In the genomic region with DNA sequence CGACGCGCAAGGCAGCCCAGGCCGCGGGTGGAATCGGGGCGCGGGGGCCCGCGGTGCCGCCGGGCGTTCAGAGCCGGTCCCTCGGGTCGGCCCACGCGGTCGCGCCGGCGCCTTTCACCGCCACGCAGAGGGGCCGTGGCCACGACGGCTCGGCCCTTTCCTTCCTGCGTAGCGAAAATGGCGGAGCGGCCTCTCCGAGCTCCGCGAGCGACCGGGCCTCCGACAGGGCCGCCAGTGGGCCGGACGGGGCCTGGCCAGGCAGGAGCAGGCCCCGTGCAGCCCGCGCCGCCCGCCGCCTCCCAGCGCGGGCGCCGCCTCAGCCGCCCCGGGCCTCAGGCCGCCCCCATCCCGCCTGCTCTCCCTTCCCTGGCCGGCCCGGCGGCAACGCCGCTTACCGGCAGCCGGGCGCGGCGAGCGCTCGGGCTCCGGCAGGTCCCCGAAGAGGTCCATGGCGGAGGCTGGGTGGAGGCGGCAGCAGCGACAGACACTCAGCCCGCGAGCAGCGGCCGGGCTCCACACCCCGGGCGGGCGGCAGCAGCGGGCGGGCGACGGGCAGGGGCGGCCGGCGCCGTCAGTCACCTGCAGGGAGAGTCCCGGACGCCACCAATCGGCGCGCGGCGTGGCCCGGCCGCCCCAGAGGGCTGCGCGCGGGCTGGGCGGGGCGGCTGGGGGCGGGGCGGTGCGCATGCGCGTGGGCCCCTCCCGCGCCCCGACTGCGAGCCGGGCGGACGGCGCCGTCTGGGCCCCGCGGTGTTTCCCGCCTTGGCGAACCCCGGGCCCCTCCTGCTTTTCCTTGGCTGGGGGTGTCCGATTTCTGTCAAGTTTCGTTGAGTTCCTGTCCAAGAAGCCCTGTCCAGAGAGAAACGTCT, we compare ENCODE assay signal across 1 cellular context.
TF ChIP-seq lines count a peak whose summit lies in the region.

A gene with protein sequence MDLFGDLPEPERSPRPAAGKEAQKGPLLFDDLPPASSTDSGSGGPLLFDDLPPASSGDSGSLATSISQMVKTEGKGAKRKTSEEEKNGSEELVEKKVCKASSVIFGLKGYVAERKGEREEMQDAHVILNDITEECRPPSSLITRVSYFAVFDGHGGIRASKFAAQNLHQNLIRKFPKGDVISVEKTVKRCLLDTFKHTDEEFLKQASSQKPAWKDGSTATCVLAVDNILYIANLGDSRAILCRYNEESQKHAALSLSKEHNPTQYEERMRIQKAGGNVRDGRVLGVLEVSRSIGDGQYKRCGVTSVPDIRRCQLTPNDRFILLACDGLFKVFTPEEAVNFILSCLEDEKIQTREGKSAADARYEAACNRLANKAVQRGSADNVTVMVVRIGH (minus strand): TSS at position 592 of the 869 bp plus-strand sequence. CDS start 142 bp downstream, at position 450.

TF ChIP-seq in K562, 482 proteins besides CTCF, POLR2A, EP300 and RAD21 (continued from another document and continues in another):
- TF ChIP-seq, protein P1, sequence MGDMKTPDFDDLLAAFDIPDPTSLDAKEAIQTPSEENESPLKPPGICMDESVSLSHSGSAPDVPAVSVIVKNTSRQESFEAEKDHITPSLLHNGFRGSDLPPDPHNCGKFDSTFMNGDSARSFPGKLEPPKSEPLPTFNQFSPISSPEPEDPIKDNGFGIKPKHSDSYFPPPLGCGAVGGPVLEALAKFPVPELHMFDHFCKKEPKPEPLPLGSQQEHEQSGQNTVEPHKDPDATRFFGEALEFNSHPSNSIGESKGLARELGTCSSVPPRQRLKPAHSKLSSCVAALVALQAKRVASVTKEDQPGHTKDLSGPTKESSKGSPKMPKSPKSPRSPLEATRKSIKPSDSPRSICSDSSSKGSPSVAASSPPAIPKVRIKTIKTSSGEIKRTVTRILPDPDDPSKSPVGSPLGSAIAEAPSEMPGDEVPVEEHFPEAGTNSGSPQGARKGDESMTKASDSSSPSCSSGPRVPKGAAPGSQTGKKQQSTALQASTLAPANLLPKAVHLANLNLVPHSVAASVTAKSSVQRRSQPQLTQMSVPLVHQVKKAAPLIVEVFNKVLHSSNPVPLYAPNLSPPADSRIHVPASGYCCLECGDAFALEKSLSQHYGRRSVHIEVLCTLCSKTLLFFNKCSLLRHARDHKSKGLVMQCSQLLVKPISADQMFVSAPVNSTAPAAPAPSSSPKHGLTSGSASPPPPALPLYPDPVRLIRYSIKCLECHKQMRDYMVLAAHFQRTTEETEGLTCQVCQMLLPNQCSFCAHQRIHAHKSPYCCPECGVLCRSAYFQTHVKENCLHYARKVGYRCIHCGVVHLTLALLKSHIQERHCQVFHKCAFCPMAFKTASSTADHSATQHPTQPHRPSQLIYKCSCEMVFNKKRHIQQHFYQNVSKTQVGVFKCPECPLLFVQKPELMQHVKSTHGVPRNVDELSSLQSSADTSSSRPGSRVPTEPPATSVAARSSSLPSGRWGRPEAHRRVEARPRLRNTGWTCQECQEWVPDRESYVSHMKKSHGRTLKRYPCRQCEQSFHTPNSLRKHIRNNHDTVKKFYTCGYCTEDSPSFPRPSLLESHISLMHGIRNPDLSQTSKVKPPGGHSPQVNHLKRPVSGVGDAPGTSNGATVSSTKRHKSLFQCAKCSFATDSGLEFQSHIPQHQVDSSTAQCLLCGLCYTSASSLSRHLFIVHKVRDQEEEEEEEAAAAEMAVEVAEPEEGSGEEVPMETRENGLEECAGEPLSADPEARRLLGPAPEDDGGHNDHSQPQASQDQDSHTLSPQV (IDR thresholded peaks at IDR 0.05): peak; percentile 72
- no peak for TF ChIP-seq PHB2 (IDR thresholded peaks at IDR 0.05; ENCODE audit: low read depth)
- TF ChIP-seq, protein P2, sequence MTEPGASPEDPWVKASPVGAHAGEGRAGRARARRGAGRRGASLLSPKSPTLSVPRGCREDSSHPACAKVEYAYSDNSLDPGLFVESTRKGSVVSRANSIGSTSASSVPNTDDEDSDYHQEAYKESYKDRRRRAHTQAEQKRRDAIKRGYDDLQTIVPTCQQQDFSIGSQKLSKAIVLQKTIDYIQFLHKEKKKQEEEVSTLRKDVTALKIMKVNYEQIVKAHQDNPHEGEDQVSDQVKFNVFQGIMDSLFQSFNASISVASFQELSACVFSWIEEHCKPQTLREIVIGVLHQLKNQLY (CRISPR knock-in tag; conservative IDR thresholded peaks at IDR 0.05): no peak
- TF ChIP-seq, protein P3, sequence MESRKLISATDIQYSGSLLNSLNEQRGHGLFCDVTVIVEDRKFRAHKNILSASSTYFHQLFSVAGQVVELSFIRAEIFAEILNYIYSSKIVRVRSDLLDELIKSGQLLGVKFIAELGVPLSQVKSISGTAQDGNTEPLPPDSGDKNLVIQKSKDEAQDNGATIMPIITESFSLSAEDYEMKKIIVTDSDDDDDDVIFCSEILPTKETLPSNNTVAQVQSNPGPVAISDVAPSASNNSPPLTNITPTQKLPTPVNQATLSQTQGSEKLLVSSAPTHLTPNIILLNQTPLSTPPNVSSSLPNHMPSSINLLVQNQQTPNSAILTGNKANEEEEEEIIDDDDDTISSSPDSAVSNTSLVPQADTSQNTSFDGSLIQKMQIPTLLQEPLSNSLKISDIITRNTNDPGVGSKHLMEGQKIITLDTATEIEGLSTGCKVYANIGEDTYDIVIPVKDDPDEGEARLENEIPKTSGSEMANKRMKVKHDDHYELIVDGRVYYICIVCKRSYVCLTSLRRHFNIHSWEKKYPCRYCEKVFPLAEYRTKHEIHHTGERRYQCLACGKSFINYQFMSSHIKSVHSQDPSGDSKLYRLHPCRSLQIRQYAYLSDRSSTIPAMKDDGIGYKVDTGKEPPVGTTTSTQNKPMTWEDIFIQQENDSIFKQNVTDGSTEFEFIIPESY (CRISPR knock-in tag; IDR thresholded peaks at IDR 0.05): no peak
- TF ChIP-seq, protein P4, sequence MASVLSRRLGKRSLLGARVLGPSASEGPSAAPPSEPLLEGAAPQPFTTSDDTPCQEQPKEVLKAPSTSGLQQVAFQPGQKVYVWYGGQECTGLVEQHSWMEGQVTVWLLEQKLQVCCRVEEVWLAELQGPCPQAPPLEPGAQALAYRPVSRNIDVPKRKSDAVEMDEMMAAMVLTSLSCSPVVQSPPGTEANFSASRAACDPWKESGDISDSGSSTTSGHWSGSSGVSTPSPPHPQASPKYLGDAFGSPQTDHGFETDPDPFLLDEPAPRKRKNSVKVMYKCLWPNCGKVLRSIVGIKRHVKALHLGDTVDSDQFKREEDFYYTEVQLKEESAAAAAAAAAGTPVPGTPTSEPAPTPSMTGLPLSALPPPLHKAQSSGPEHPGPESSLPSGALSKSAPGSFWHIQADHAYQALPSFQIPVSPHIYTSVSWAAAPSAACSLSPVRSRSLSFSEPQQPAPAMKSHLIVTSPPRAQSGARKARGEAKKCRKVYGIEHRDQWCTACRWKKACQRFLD (CRISPR knock-in tag; IDR thresholded peaks at IDR 0.05): no peak
- TF ChIP-seq, protein P5, sequence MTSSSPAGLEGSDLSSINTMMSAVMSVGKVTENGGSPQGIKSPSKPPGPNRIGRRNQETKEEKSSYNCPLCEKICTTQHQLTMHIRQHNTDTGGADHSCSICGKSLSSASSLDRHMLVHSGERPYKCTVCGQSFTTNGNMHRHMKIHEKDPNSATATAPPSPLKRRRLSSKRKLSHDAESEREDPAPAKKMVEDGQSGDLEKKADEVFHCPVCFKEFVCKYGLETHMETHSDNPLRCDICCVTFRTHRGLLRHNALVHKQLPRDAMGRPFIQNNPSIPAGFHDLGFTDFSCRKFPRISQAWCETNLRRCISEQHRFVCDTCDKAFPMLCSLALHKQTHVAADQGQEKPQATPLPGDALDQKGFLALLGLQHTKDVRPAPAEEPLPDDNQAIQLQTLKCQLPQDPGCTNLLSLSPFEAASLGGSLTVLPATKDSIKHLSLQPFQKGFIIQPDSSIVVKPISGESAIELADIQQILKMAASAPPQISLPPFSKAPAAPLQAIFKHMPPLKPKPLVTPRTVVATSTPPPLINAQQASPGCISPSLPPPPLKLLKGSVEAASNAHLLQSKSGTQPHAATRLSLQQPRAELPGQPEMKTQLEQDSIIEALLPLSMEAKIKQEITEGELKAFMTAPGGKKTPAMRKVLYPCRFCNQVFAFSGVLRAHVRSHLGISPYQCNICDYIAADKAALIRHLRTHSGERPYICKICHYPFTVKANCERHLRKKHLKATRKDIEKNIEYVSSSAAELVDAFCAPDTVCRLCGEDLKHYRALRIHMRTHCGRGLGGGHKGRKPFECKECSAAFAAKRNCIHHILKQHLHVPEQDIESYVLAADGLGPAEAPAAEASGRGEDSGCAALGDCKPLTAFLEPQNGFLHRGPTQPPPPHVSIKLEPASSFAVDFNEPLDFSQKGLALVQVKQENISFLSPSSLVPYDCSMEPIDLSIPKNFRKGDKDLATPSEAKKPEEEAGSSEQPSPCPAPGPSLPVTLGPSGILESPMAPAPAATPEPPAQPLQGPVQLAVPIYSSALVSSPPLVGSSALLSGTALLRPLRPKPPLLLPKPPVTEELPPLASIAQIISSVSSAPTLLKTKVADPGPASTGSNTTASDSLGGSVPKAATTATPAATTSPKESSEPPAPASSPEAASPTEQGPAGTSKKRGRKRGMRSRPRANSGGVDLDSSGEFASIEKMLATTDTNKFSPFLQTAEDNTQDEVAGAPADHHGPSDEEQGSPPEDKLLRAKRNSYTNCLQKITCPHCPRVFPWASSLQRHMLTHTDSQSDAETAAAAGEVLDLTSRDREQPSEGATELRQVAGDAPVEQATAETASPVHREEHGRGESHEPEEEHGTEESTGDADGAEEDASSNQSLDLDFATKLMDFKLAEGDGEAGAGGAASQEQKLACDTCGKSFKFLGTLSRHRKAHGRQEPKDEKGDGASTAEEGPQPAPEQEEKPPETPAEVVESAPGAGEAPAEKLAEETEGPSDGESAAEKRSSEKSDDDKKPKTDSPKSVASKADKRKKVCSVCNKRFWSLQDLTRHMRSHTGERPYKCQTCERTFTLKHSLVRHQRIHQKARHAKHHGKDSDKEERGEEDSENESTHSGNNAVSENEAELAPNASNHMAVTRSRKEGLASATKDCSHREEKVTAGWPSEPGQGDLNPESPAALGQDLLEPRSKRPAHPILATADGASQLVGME (CRISPR knock-in tag; IDR thresholded peaks at IDR 0.05): no peak
- TF ChIP-seq NCOA6 (IDR thresholded peaks at IDR 0.05): 0 out of 2 replicates have a peak, but pooled peaks have one; percentile 62
- TF ChIP-seq DIDO1 (tag; IDR thresholded peaks at IDR 0.05; ENCODE audit: low read depth): no peak
- TF ChIP-seq ZBTB8A (IDR thresholded peaks at IDR 0.05; ENCODE audit: partially characterized antibody): no peak
- peak; percentile 79 for TF ChIP-seq RBFOX2 (IDR thresholded peaks at IDR 0.05; ENCODE audit: low read depth, low read length)
- no peak for TF ChIP-seq CBX5 (IDR thresholded peaks at IDR 0.05; ENCODE audit: borderline replicate concordance, low read depth)
- TF ChIP-seq FOXM1 (IDR thresholded peaks at IDR 0.05; ENCODE audit: low read depth): no peak
- no peak for TF ChIP-seq FOXM1 (CRISPR knock-in tag; IDR thresholded peaks at IDR 0.05; ENCODE audit: low read depth)
- TF ChIP-seq NCOA1 (IDR thresholded peaks at IDR 0.05; ENCODE audit: low read depth): no peak
- no peak for TF ChIP-seq OTX1 (CRISPR knock-in tag; IDR thresholded peaks at IDR 0.05)
- no peak for TF ChIP-seq MTA2 (IDR thresholded peaks at IDR 0.05; ENCODE audit: low read depth)
- TF ChIP-seq ZNF282 (CRISPR knock-in tag; IDR thresholded peaks at IDR 0.05): no peak
- no peak for TF ChIP-seq ZFPM2 (CRISPR knock-in tag; IDR thresholded peaks at IDR 0.05)
- TF ChIP-seq ZNF785 (CRISPR knock-in tag; IDR thresholded peaks at IDR 0.05): no peak
- no peak for TF ChIP-seq JUNB (CRISPR knock-in tag; conservative IDR thresholded peaks at IDR 0.05)
- TF ChIP-seq, protein P6, sequence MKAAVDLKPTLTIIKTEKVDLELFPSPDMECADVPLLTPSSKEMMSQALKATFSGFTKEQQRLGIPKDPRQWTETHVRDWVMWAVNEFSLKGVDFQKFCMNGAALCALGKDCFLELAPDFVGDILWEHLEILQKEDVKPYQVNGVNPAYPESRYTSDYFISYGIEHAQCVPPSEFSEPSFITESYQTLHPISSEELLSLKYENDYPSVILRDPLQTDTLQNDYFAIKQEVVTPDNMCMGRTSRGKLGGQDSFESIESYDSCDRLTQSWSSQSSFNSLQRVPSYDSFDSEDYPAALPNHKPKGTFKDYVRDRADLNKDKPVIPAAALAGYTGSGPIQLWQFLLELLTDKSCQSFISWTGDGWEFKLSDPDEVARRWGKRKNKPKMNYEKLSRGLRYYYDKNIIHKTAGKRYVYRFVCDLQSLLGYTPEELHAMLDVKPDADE (conservative IDR thresholded peaks at IDR 0.05; ENCODE audit: control insufficient read depth, low read depth, low read length): 0 out of 2 replicates have a peak, but pooled peaks have one; percentile 28
- no peak for TF ChIP-seq ATF7 (IDR thresholded peaks at IDR 0.05)
- TF ChIP-seq ZNF197 (CRISPR knock-in tag; IDR thresholded peaks at IDR 0.05; ENCODE audit: low read depth): no peak
- no peak for TF ChIP-seq RHOXF2B (CRISPR knock-in tag; conservative IDR thresholded peaks at IDR 0.05)
- 0 out of 2 replicates have a peak, but pooled peaks have one; percentile 5 for TF ChIP-seq JUND (IDR thresholded peaks at IDR 0.05; ENCODE audit: borderline replicate concordance, low read depth, low read length)
- no peak for TF ChIP-seq JUND (tag; IDR thresholded peaks at IDR 0.05; ENCODE audit: borderline replicate concordance, low read depth, low read length)
- no peak for TF ChIP-seq HSF4 (CRISPR knock-in tag; IDR thresholded peaks at IDR 0.05; ENCODE audit: borderline replicate concordance)
- TF ChIP-seq, protein P7, sequence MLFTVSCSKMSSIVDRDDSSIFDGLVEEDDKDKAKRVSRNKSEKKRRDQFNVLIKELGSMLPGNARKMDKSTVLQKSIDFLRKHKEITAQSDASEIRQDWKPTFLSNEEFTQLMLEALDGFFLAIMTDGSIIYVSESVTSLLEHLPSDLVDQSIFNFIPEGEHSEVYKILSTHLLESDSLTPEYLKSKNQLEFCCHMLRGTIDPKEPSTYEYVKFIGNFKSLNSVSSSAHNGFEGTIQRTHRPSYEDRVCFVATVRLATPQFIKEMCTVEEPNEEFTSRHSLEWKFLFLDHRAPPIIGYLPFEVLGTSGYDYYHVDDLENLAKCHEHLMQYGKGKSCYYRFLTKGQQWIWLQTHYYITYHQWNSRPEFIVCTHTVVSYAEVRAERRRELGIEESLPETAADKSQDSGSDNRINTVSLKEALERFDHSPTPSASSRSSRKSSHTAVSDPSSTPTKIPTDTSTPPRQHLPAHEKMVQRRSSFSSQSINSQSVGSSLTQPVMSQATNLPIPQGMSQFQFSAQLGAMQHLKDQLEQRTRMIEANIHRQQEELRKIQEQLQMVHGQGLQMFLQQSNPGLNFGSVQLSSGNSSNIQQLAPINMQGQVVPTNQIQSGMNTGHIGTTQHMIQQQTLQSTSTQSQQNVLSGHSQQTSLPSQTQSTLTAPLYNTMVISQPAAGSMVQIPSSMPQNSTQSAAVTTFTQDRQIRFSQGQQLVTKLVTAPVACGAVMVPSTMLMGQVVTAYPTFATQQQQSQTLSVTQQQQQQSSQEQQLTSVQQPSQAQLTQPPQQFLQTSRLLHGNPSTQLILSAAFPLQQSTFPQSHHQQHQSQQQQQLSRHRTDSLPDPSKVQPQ (CRISPR knock-in tag; IDR thresholded peaks at IDR 0.05; ENCODE audit: borderline replicate concordance): no peak
- TF ChIP-seq PHF8 (IDR thresholded peaks at IDR 0.05; ENCODE audit: borderline replicate concordance, low read length): peak; percentile 73; the same call in 1 of the 2 replicates
- TF ChIP-seq FOXA3 (CRISPR knock-in tag; conservative IDR thresholded peaks at IDR 0.05 in 1 of 2, IDR thresholded peaks at IDR 0.05 in 1 of 2): no peak
- TF ChIP-seq PYGO2 (tag; IDR thresholded peaks at IDR 0.05): no peak
- no peak for TF ChIP-seq RFX5 (IDR thresholded peaks at IDR 0.05; ENCODE audit: low read depth, low read length)
- TF ChIP-seq ZNF695 (CRISPR knock-in tag; IDR thresholded peaks at IDR 0.05): no peak
- no peak for TF ChIP-seq TAF9B (IDR thresholded peaks at IDR 0.05; ENCODE audit: partially characterized antibody)
- TF ChIP-seq YY1 (IDR thresholded peaks at IDR 0.05; ENCODE audit: borderline replicate concordance in 1 of 3, control insufficient read depth in 1 of 3, extremely low read depth in 1 of 3, insufficient read depth in 3 of 3, insufficient read length in 1 of 3, insufficient replicate concordance in 2 of 3, low read depth in 1 of 3, low read length in 2 of 3): peak in 2 of 3 experiments; percentile 35 to 70
- TF ChIP-seq ZNF551 (CRISPR knock-in tag; IDR thresholded peaks at IDR 0.05): no peak
